Comparison of ENCODE assay signal across 12 cellular contexts in genomic region chr6:147970970-147971369, GRCh38.
DNase-seq lines count a peak whose midpoint lies in the region; ATAC-seq, FAIRE-seq and TF ChIP-seq lines count a peak whose summit lies in the region.
"Had no signal": no experiment of that assay in that cellular context is flagged by ENCODE, and none has a peak within 500 bp of the region (broad histone marks: within the 10 kb centered on the region; RNA-seq: fewer than 3 reads in every experiment).

No MANE protein-coding gene starts in this region.

- intact Hi-C loops in GM12878 (cut with micrococcal nuclease; ENCODE audit: unreplicated experiment), result loop anchor here (10.0 kb wide), 1 partner anchor 576 kb away; no protein-coding TSS in a partner anchor
- intact Hi-C loops in activated T-helper 2 cell treated with anti-CD3 and anti-CD28 coated beads, Interferon-gamma antibody, Interleukin-2, Interleukin-4, amounts not matched to agents 10 μg/mL and 5 μg/mL and 100 μg/mL, durations not matched to agents 14 hours and 24 hours and 36 hours (cut with micrococcal nuclease), result no loop called here

- H3K36me3 ChIP-seq in GM12878 (ENCODE audit: control insufficient read depth in 2 of 2, insufficient read depth in 2 of 2, low read length in 1 of 2), result no peaks in the 10 kb centered on the region

- POLR2A ChIA-PET in GM12878 (lab: Charles Lee), result no interaction called here

- no peaks in the 10 kb centered on the region for H4K20me1 ChIP-seq in GM12878 (ENCODE audit: control insufficient read depth, insufficient read depth)

- ATAC-seq in GM12878 (peak; percentile 39; the same call in 1 of the 3 replicates), HG03432 (IDR thresholded peaks at IDR 0.05; ENCODE audit: unreplicated experiment) (no peak)
- no peak for ATAC-seq in activated T-cell treated with anti-CD3 and anti-CD28 coated beads, Interleukin-2, amount 50 U/mL, for 72 hours (replicated peaks in 1 of 2)
- ATAC-seq: activated CD4-positive, CD25-positive, alpha-beta regulatory T cell treated with anti-CD3 and anti-CD28 coated beads, Interleukin-2, amount 50 U/mL, for 24 hours had no signal

- no peak for TF ChIP-seq EP300 in GM12878 (IDR thresholded peaks at IDR 0.05; ENCODE audit: borderline replicate concordance in 1 of 2, control insufficient read depth in 1 of 2, low read depth in 2 of 2, low read length in 2 of 2)

- no peak overlapping the region for H3K27ac Mint-ChIP-seq in osteocyte (ENCODE audit: unreplicated experiment)
- no peak overlapping the region for H3K27ac Mint-ChIP-seq in activated T-helper 2 cell treated with anti-CD3 and anti-CD28 coated beads, Interferon-gamma antibody, Interleukin-2, Interleukin-4, amounts not matched to agents 10 μg/mL and 5 μg/mL and 100 μg/mL, durations not matched to agents 14 hours and 24 hours and 36 hours
- no peak overlapping the region for H3K27ac Mint-ChIP-seq in activated T-cell treated with anti-CD3 and anti-CD28 coated beads, Interleukin-2, amount 50 U/mL, for 72 hours
- H3K27ac Mint-ChIP-seq: IgD-negative memory B cell had no signal

- peaks cover 15% of the 10 kb centered on the region for H3K4me1 Mint-ChIP-seq in osteocyte (ENCODE audit: unreplicated experiment)
- no peaks in the 10 kb centered on the region for H3K4me1 Mint-ChIP-seq in activated T-helper 2 cell treated with anti-CD3 and anti-CD28 coated beads, Interferon-gamma antibody, Interleukin-2, Interleukin-4, amounts not matched to agents 10 μg/mL and 5 μg/mL and 100 μg/mL, durations not matched to agents 14 hours and 24 hours and 36 hours (ENCODE audit: low read depth)
- H3K4me1 Mint-ChIP-seq in activated T-cell treated with anti-CD3 and anti-CD28 coated beads, Interleukin-2, amount 50 U/mL, for 72 hours (ENCODE audit: low read depth), result no peaks in the 10 kb centered on the region
- H3K4me1 Mint-ChIP-seq: IgD-negative memory B cell had no signal

- no TSS peak for BruUV-seq in GM12878 (replicated peaks; lab: Mats Ljungman, UMichigan)

- peak in 1 of 3 experiments; percentile 10; a peak in 1 of 6 replicates for TF ChIP-seq CTCF in GM12878 (IDR thresholded peaks at IDR 0.05 in 2 of 3, conservative IDR thresholded peaks at IDR 0.05 in 1 of 3; ENCODE audit: control insufficient read depth in 2 of 3, extremely low read depth in 1 of 3, insufficient read depth in 1 of 3, low read depth in 3 of 3, low read length in 3 of 3)
- TF ChIP-seq CTCF in osteocyte (IDR thresholded peaks at IDR 0.05), result peak; percentile 41

- H3K4me3 ChIP-seq in GM12878, result no peak overlapping the region
- H3K4me3 ChIP-seq: coronary artery had no signal

- H2AFZ ChIP-seq in GM12878 (ENCODE audit: control insufficient read depth, low read depth, low read length), result no peak overlapping the region

- RAD21 ChIA-PET in GM12878 (lab: Charles Lee; ENCODE audit: unreplicated experiment), result no interaction called here

- H3K9me3 ChIP-seq in GM12878 (replicated peaks; ENCODE audit: control insufficient read depth, insufficient read depth, low read length), result no peaks in the 10 kb centered on the region

- DNase-seq in NCI-H2171 treated with DMSO at 0.1 percent for 48 hours (lab: John Stamatoyannopoulos, UW) (peak; percentile 21), NCI-H2171 (lab: John Stamatoyannopoulos, UW) (no peak), NCI-H146 (lab: John Stamatoyannopoulos, UW) (peak; percentile 67), GM12878 (ENCODE audit: low read depth, low spot score) (no peak), osteocyte (ENCODE audit: extremely low spot score, unreplicated experiment) (no peak)
- DNase-seq in activated T-helper 2 cell treated with anti-CD3 and anti-CD28 coated beads, Interferon-gamma antibody, Interleukin-2, Interleukin-4, amounts not matched to agents 10 μg/mL and 5 μg/mL and 100 μg/mL, durations not matched to agents 14 hours and 24 hours and 36 hours (ENCODE audit: low spot score), result no peak
- DNase-seq in activated T-cell treated with anti-CD3 and anti-CD28 coated beads, Interleukin-2, amount 50 U/mL, for 72 hours, result no peak
- DNase-seq: activated gamma-delta T cell had no signal

- WGBS in GM12878 (ENCODE audit: insufficient coverage, insufficient replicate concordance, low lambda C conversion rate, missing lambda C conversion rate), result 73% methylated on average over 1 of the region's 1 CpG

- peaks cover 6% of the 10 kb centered on the region for H3K9me3 Mint-ChIP-seq in osteocyte (ENCODE audit: unreplicated experiment)
- no peaks in the 10 kb centered on the region for H3K9me3 Mint-ChIP-seq in activated T-helper 2 cell treated with anti-CD3 and anti-CD28 coated beads, Interferon-gamma antibody, Interleukin-2, Interleukin-4, amounts not matched to agents 10 μg/mL and 5 μg/mL and 100 μg/mL, durations not matched to agents 14 hours and 24 hours and 36 hours
- H3K9me3 Mint-ChIP-seq in activated T-cell treated with anti-CD3 and anti-CD28 coated beads, Interleukin-2, amount 50 U/mL, for 72 hours, result no peaks in the 10 kb centered on the region

- no peak overlapping the region for H3K27ac ChIP-seq in GM12878 (ENCODE audit: control insufficient read depth, insufficient read depth)
- H3K27ac ChIP-seq: coronary artery had no signal

- no peak overlapping the region for H3K4me2 ChIP-seq in GM12878 (ENCODE audit: control insufficient read depth, insufficient read depth)

- no peak overlapping the region for H3K4me3 Mint-ChIP-seq in osteocyte (ENCODE audit: unreplicated experiment)
- H3K4me3 Mint-ChIP-seq in activated T-helper 2 cell treated with anti-CD3 and anti-CD28 coated beads, Interferon-gamma antibody, Interleukin-2, Interleukin-4, amounts not matched to agents 10 μg/mL and 5 μg/mL and 100 μg/mL, durations not matched to agents 14 hours and 24 hours and 36 hours (ENCODE audit: low read depth), result no peak overlapping the region
- H3K4me3 Mint-ChIP-seq in activated T-cell treated with anti-CD3 and anti-CD28 coated beads, Interleukin-2, amount 50 U/mL, for 72 hours, result no peak overlapping the region
- H3K4me3 Mint-ChIP-seq: IgD-negative memory B cell had no signal

- no peaks in the 10 kb centered on the region for H3K36me3 Mint-ChIP-seq in osteocyte (ENCODE audit: unreplicated experiment)
- no peaks in the 10 kb centered on the region for H3K36me3 Mint-ChIP-seq in activated T-helper 2 cell treated with anti-CD3 and anti-CD28 coated beads, Interferon-gamma antibody, Interleukin-2, Interleukin-4, amounts not matched to agents 10 μg/mL and 5 μg/mL and 100 μg/mL, durations not matched to agents 14 hours and 24 hours and 36 hours (ENCODE audit: low read depth)
- no peaks in the 10 kb centered on the region for H3K36me3 Mint-ChIP-seq in activated T-cell treated with anti-CD3 and anti-CD28 coated beads, Interleukin-2, amount 50 U/mL, for 72 hours (ENCODE audit: insufficient read depth in 2 of 2)
- H3K36me3 Mint-ChIP-seq: IgD-negative memory B cell had no signal

- in situ Hi-C loops in GM12878 (cut with MboI), result no loop called here

- no peaks in the 10 kb centered on the region for H3K79me2 ChIP-seq in GM12878 (ENCODE audit: control insufficient read depth, insufficient read depth, low read length)

- no peak for TF ChIP-seq POLR2A in GM12878 (IDR thresholded peaks at IDR 0.05; ENCODE audit: low read depth, low read length)

- no peak for FAIRE-seq in GM12878 (lab: Jason Lieb, UNC)

- H3K27me3 ChIP-seq in GM12878 (replicated peaks in 1 of 2; ENCODE audit: control insufficient read depth in 2 of 2, insufficient read depth in 2 of 2, low read length in 1 of 2), result no peaks in the 10 kb centered on the region

- H3K4me1 ChIP-seq in GM12878 (ENCODE audit: control insufficient read depth, insufficient read depth, low read length), result no peaks in the 10 kb centered on the region

- CTCF ChIA-PET in GM12878 (lab: Yijun Ruan, JAX), result interaction anchor here (0.9 kb wide), 1 partner anchor 44 kb away, joined by 3 read pairs; no protein-coding TSS in a partner anchor

- SMC1A ChIA-PET in GM12878 (lab: Charles Lee; ENCODE audit: uncharacterized antibody, unreplicated experiment), result interaction anchor here (1.5 kb wide), 1 partner anchor 17 kb away, joined by 5 read pairs; no protein-coding TSS in a partner anchor

- H3K27me3 Mint-ChIP-seq in osteocyte (ENCODE audit: unreplicated experiment), result no peaks in the 10 kb centered on the region
- H3K27me3 Mint-ChIP-seq in activated T-helper 2 cell treated with anti-CD3 and anti-CD28 coated beads, Interferon-gamma antibody, Interleukin-2, Interleukin-4, amounts not matched to agents 10 μg/mL and 5 μg/mL and 100 μg/mL, durations not matched to agents 14 hours and 24 hours and 36 hours (ENCODE audit: low read depth), result no peaks in the 10 kb centered on the region
- peaks cover 5% of the 10 kb centered on the region for H3K27me3 Mint-ChIP-seq in activated T-cell treated with anti-CD3 and anti-CD28 coated beads, Interleukin-2, amount 50 U/mL, for 72 hours (ENCODE audit: low read depth)
- H3K27me3 Mint-ChIP-seq: IgD-negative memory B cell had no signal

- H3K9ac ChIP-seq in GM12878 (ENCODE audit: control insufficient read depth, insufficient read depth, low read length), result no peak overlapping the region

- TF ChIP-seq RAD21 in GM12878 (IDR thresholded peaks at IDR 0.05; ENCODE audit: insufficient read depth, low read depth, low read length), result peak; percentile 26; the same call in 1 of the 2 replicates

TF ChIP-seq in GM12878, 131 proteins besides CTCF, POLR2A, EP300 and RAD21:
- no peak for TF ChIP-seq KDM1A (IDR thresholded peaks at IDR 0.05; ENCODE audit: borderline replicate concordance)
- no peak for TF ChIP-seq PAX5 (IDR thresholded peaks at IDR 0.05; ENCODE audit: borderline replicate concordance, low read depth, low read length)
- no peak for TF ChIP-seq ZNF384 (IDR thresholded peaks at IDR 0.05; ENCODE audit: borderline replicate concordance, low read depth, low read length)
- TF ChIP-seq RUNX3 (IDR thresholded peaks at IDR 0.05; ENCODE audit: low read length), result no peak

Comparison
In these comparisons a context has a peak if more than half of its experiments do, and no peak if none do; other contexts are left out.
1. DNase-seq: peak in NCI-H2171 treated with DMSO at 0.1 percent for 48 hours (single experiment) and NCI-H146 (single experiment); none in NCI-H2171 (single experiment), GM12878 (single experiment), osteocyte (single experiment), activated T-helper 2 cell treated with anti-CD3 and anti-CD28 coated beads, Interferon-gamma antibody, Interleukin-2, Interleukin-4, amounts not matched to agents 10 μg/mL and 5 μg/mL and 100 μg/mL, durations not matched to agents 14 hours and 24 hours and 36 hours (single experiment) and activated T-cell treated with anti-CD3 and anti-CD28 coated beads, Interleukin-2, amount 50 U/mL, for 72 hours (0 of 2).